Comparison of ENCODE assay signal across 18 cellular contexts in the genomic region with DNA sequence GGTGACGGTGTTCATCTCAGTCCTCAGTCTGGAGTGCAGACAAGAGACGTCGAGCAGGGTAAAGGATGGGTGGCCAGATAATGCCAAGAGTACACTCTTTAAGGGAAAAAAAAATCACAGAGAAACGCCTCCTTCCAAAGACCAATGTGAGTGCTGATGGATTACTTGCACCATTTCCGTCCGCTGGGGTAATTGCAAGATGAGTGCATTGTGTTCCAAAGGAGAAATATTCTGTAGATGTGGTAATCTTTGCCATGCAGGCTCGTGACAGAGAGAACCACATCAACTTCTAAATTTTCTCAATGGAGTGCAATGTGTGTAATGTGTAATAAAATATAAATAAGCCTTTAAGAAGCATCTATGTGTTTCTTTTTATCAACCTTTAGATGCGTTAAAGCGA.
"Had no signal": no experiment of that assay in that cellular context is flagged by ENCODE, and none has a peak within 500 bp of the region (broad histone marks: within the 10 kb centered on the region; RNA-seq: fewer than 3 reads in every experiment).

No MANE protein-coding gene starts in this region.

- H3K27me3 ChIP-seq: ovary, right atrium auricular region, transverse colon, uterus had no signal

- DNase-seq: activated CD4-positive, alpha-beta T cell treated with anti-CD3 and anti-CD28 coated beads, Interleukin-2, amount 50 U/mL, for 48 hours; activated naive CD4-positive, alpha-beta T cell treated with Interleukin-2 at 50 U/mL for 16 hours; activated naive CD8-positive, alpha-beta T cell treated with anti-CD3 and anti-CD28 coated beads for 36 hours; activated T-cell treated with anti-CD3 and anti-CD28 coated beads, Interleukin-2, amount 50 U/mL, for 4 hours; amniotic stem cell; endodermal cell; hippocampal formation; left ventricle myocardium superior; ovary; psoas muscle; stimulated activated CD4-positive, alpha-beta T cell treated with anti-CD3 and anti-CD28 coated beads, Interleukin-1b, Interleukin-23, amount 100 ng/mL, for 48 hours; T-cell; transverse colon; uterus had no signal

- H3K4me3 ChIP-seq: breast epithelium, ovary, psoas muscle, right atrium auricular region, skin epidermis, transverse colon, uterus had no signal

- H3K36me3 ChIP-seq: breast epithelium, ovary, right atrium auricular region, transverse colon, uterus had no signal

- H3K4me1 ChIP-seq: breast epithelium, psoas muscle, right atrium auricular region, uterus had no signal

- H3K27ac ChIP-seq: breast epithelium, ovary, psoas muscle, right atrium auricular region, skin epidermis had no signal

- H3K9me3 ChIP-seq: breast epithelium, ovary, psoas muscle, right atrium auricular region, transverse colon, uterus had no signal

- ATAC-seq: activated T-cell treated with anti-CD3 and anti-CD28 coated beads, Interleukin-2, amount 50 U/mL, for 4 hours; left ventricle myocardium superior; natural killer cell treated with Interleukin-12 subunit alpha and Interleukin-12 subunit beta and Interleukin-15 and Interleukin-18, amount 100 ng/mL, for 72 hours; psoas muscle; T-cell had no signal
